Comparison of ENCODE assay signal across 1 cellular context in the genomic region with DNA sequence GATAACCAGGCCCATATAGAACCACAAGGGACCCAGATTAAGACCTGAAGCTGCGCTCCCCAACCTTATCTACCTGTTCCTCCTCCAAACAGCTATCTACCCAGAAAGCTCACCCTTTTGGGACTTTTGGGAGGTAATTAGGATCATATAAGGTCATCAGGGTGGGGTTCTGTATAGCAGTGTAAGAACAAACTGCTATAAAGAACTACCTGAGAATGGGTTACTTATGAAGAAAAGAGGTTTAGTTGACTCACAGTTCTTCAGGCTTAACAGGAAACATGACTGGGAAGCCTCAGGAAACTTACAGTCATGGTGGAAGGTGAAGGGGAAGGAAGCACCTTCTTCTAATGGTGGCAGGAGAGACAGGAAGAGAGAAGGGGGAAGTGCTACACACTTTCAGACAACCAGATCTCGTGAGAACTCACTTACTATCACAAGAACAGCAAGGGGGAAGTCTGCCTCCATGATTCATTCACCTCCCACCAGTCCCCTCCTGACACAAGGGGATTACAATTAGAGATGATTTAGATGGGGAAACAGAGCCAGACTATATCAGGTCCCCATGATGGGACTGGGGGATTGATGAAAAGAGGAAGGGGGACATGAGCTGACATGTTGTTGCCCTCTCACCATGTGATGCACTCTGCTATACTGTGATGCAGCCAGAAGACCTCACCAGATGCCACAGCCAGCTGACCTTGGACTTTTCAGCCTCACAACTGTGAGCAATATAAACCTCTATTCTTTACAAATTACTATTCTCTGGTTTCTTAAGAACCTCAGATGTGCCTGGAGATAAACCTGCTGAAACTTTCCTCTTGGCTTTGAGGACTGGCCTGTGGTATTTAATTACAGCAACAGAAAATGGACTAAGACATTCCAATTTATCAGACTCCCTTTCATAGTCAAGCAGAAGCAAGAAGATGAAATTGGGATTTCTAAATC.
TF ChIP-seq lines count a peak whose summit lies in the region.

No MANE protein-coding gene starts in this region.

TF ChIP-seq in GM12878, 131 proteins besides CTCF, POLR2A, EP300 and RAD21 (continued from another document):
- TF ChIP-seq FOXM1 (IDR thresholded peaks at IDR 0.05; ENCODE audit: low read depth, low read length) (no peak), CREB1 (IDR thresholded peaks at IDR 0.05; ENCODE audit: low read depth) (no peak), LARP7 (IDR thresholded peaks at IDR 0.05) (no peak)
